8 cellular contexts compared by ENCODE assay signal in the genomic region with DNA sequence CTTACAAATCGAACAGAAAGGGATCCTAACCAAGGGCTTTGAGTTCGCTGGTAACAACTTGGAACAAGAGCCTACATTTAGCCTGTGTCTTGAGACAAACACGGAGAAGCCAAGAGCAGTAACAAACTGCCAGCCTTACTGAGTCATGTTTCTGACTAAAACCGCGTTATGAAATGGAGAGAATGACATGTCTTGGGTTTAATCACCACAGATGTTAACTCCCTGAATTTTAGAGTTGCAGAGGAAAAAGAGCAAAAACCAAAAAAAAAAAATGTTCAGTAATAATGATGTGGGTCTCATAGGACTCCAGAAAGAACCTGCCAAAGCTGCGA. TPM values are rescaled to one million over a fixed set of nuclear protein-coding genes. Genes with fewer than 3 reads are reported as not detected.
DNase-seq lines count a peak whose midpoint lies in the region; ATAC-seq and TF ChIP-seq lines count a peak whose summit lies in the region.

No MANE protein-coding gene starts in this region.

- H3K14ac ChIP-seq in IMR-90 (replicated peaks; ENCODE audit: low read depth, low read length) = peak overlapping the region; percentile 68

- peak overlapping the region; percentile 93 for H3K27ac ChIP-seq in IMR-90 (ENCODE audit: insufficient read depth, low read length)
- peak overlapping the region; percentile 97 for H3K27ac ChIP-seq in neural cell (ENCODE audit: low read length)

- no peaks in the 10 kb centered on the region for H3K9me2 ChIP-seq in neural cell (ENCODE audit: insufficient read depth, low read length)

- 0 out of 2 replicates have a peak overlapping the region, but pooled peaks have one; percentile 1 for H2BK20ac ChIP-seq in IMR-90 (ENCODE audit: low read depth, low read length)

- H3K4me2 ChIP-seq in IMR-90 (ENCODE audit: low read depth, low read length) = peak overlapping the region; percentile 93
- H3K4me2 ChIP-seq in neural cell (ENCODE audit: low read length) = peak overlapping the region; percentile 85

- TF ChIP-seq CTCF in IMR-90 (conservative IDR thresholded peaks at IDR 0.05; ENCODE audit: low read depth, low read length) = no peak
- no peak for TF ChIP-seq CTCF in neural cell (IDR thresholded peaks at IDR 0.05; ENCODE audit: poor library complexity, severe bottlenecking)

- no peak for TF ChIP-seq EP300 in neural cell (conservative IDR thresholded peaks at IDR 0.05; ENCODE audit: poor library complexity, severe bottlenecking)

- CTCF ChIA-PET in IMR-90 (lab: Yijun Ruan, JAX) = no interaction called here

- H2BK120ac ChIP-seq in IMR-90 (ENCODE audit: low read depth, low read length) = peak overlapping the region; percentile 77

- H3K4me3 ChIP-seq in IMR-90 (ENCODE audit: insufficient read depth, low read depth, low read length) = peak overlapping the region; percentile 91
- peak overlapping the region; percentile 99 for H3K4me3 ChIP-seq in neural cell (ENCODE audit: low read length)

- peak; percentile 21 for ATAC-seq in GM21576 (IDR thresholded peaks at IDR 0.05; ENCODE audit: unreplicated experiment)
- peak; percentile 38 for ATAC-seq in IMR-90 (ENCODE audit: low read depth)

- peak overlapping the region; percentile 78; the same call in 1 of the 2 replicates for H3K18ac ChIP-seq in IMR-90 (ENCODE audit: low read depth, low read length)

- in situ Hi-C loops in IMR-90 (cut with MboI; ENCODE audit: low sequenced_read_pairs) = no loop called here

- 0 out of 2 replicates have a peak, but pooled peaks cover 2% of the 10 kb centered on the region for H3K9me3 ChIP-seq in IMR-90 (ENCODE audit: control insufficient read depth, insufficient read depth, low read length)
- no peaks in the 10 kb centered on the region for H3K9me3 ChIP-seq in neural cell (ENCODE audit: low read length)

- no TSS peak for BruUV-seq in IMR-90 (replicated peaks; lab: Mats Ljungman, UMichigan)

- H3K4me1 ChIP-seq in IMR-90 (ENCODE audit: control insufficient read depth, insufficient read depth, low read length) = peaks cover 9% of the 10 kb centered on the region

- WGBS in IMR-90 (ENCODE audit: extremely low coverage in 2 of 2, insufficient read length in 1 of 2), 2 experiments = no CpG with 5 or more reads among the region's 6 CpGs

- intact Hi-C loops in IMR-90 (cut with micrococcal nuclease) = loop anchor here (5.0 kb wide), 1 partner anchor 61 kb away; a partner anchor contains a TSS

- peak overlapping the region; percentile 57; the same call in 1 of the 2 replicates for H4K91ac ChIP-seq in IMR-90 (ENCODE audit: insufficient read depth, low read depth, low read length)

- H2AK5ac ChIP-seq in IMR-90 (ENCODE audit: low read depth, low read length) = peak overlapping the region; percentile 38

- peak overlapping the region; percentile 68 for H2AK9ac ChIP-seq in IMR-90 (replicated peaks; ENCODE audit: low read depth, low read length, poor library complexity)

- H3K79me2 ChIP-seq in neural cell (replicated peaks; ENCODE audit: insufficient read depth, low read length) = peaks cover 42% of the 10 kb centered on the region

- peak overlapping the region; percentile 95 for H2AFZ ChIP-seq in IMR-90 (replicated peaks; ENCODE audit: low read length, poor library complexity)
- peak overlapping the region; percentile 89 for H2AFZ ChIP-seq in neural cell (ENCODE audit: low read depth, low read length)

- peaks cover 11 to 36% of the 10 kb centered on the region in 2 experiments for H3K79me1 ChIP-seq in IMR-90 (ENCODE audit: low read depth in 1 of 2, low read length in 2 of 2)

- no peak overlapping the region for H4K5ac ChIP-seq in IMR-90 (ENCODE audit: low read depth, low read length)

- POLR2A ChIA-PET in IMR-90 (lab: Charles Lee; ENCODE audit: unreplicated experiment) = no interaction called here

- H4K20me1 ChIP-seq in IMR-90 (ENCODE audit: insufficient read depth, low read length) = peaks cover 12% of the 10 kb centered on the region
- H4K20me1 ChIP-seq in neural cell (ENCODE audit: insufficient read depth) = no peaks in the 10 kb centered on the region

- H2BK5ac ChIP-seq in IMR-90 (ENCODE audit: low read depth, low read length, poor library complexity, severe bottlenecking) = peak overlapping the region; percentile 86

- 0 out of 2 replicates have a peak, but pooled peaks have one; percentile 26 for TF ChIP-seq POLR2A in IMR-90 (IDR thresholded peaks at IDR 0.05; ENCODE audit: low read depth, low read length)

- TF ChIP-seq RAD21 in IMR-90 (IDR thresholded peaks at IDR 0.05; ENCODE audit: low read length) (no peak), neural cell (conservative IDR thresholded peaks at IDR 0.05) (no peak)

- peaks cover 3% of the 10 kb centered on the region; the same call in 1 of the 2 replicates for H3K9me1 ChIP-seq in IMR-90 (ENCODE audit: insufficient read depth, low read length)

- DNase-seq in Daoy (ENCODE audit: low read depth) (peak; percentile 79), IMR-90 (peak; percentile 92), fibroblast of gingiva (ENCODE audit: low read depth) (peak; percentile 86), ecto neural progenitor cell (ENCODE audit: low spot score) (no peak), NCI-H748 (lab: John Stamatoyannopoulos, UW; ENCODE audit: unreplicated experiment) (no peak)
- DNase-seq in activated CD4-positive, alpha-beta T cell treated with anti-CD3 and anti-CD28 coated beads for 4 hours = peak; percentile 30 to 58

- peak overlapping the region; percentile 35; the same call in 1 of the 3 replicates for H2BK15ac ChIP-seq in IMR-90 (ENCODE audit: low read depth, low read length)

- dilution Hi-C loops in IMR-90 (cut with HindIII; ENCODE audit: low sequenced_read_pairs, unreplicated experiment) = no loop called here

- no peaks in the 10 kb centered on the region for H3K36me3 ChIP-seq in IMR-90 (ENCODE audit: control insufficient read depth, insufficient read depth, low read length)
- no peaks in the 10 kb centered on the region for H3K36me3 ChIP-seq in neural cell (ENCODE audit: insufficient read depth, low read length)

- H3K27me3 ChIP-seq in IMR-90 (ENCODE audit: control insufficient read depth, insufficient read depth, low read length) = no peaks in the 10 kb centered on the region
- no peaks in the 10 kb centered on the region for H3K27me3 ChIP-seq in neural cell (ENCODE audit: insufficient read depth, low read depth, low read length)

- H3K4ac ChIP-seq in IMR-90 (ENCODE audit: low read depth, low read length) = peak overlapping the region; percentile 71

- no peaks in the 10 kb centered on the region for H3F3A ChIP-seq in neural cell (ENCODE audit: insufficient read depth, low read length, poor library complexity, severe bottlenecking)

- peak overlapping the region; percentile 92 for H3K23ac ChIP-seq in IMR-90 (ENCODE audit: low read depth, low read length)

- H4K8ac ChIP-seq in IMR-90 (ENCODE audit: low read depth in 2 of 2, low read length in 2 of 2) = peak overlapping the region in 1 of 2 experiments; percentile 77; a peak in 2 of 4 replicates

- peak overlapping the region; percentile 60 for H3K56ac ChIP-seq in IMR-90 (ENCODE audit: extremely low read depth, insufficient read depth, low read length)

- H3K9ac ChIP-seq in IMR-90 (ENCODE audit: low read depth, low read length) = peak overlapping the region; percentile 90
- H3K9ac ChIP-seq in neural cell (ENCODE audit: low read length) = peak overlapping the region; percentile 99

TF ChIP-seq in IMR-90, 13 proteins besides CTCF, POLR2A, EP300 and RAD21 (continues in another document):
- TF ChIP-seq MAFK (IDR thresholded peaks at IDR 0.05; ENCODE audit: low read depth, low read length) (0 out of 2 replicates have a peak, but pooled peaks have one; percentile 0), MAZ (IDR thresholded peaks at IDR 0.05; ENCODE audit: borderline replicate concordance, low read depth, low read length) (no peak), FOS (IDR thresholded peaks at IDR 0.05; ENCODE audit: low read depth, low read length) (peak; percentile 71; the same call in 1 of the 2 replicates), CHD1 (IDR thresholded peaks at IDR 0.05; ENCODE audit: low read depth, low read length) (no peak), CEBPB (IDR thresholded peaks at IDR 0.05; ENCODE audit: low read depth, low read length) (peak; percentile 73), RFX5 (IDR thresholded peaks at IDR 0.05; ENCODE audit: low read depth, low read length) (no peak)

TF ChIP-seq in neural cell, 6 proteins besides CTCF, POLR2A, EP300 and RAD21 (continues in another document):
- TF ChIP-seq MXI1 (conservative IDR thresholded peaks at IDR 0.05; ENCODE audit: poor library complexity, severe bottlenecking) = peak; percentile 7

RNA-seq across cellular contexts. Expression of a gene that starts 1.0 kb away (rescaled TPM):
- 25.8 and 26.3 TPM in 2 replicates for total RNA-seq in Daoy (2014; rRNA removed; shearing (Covaris generic))
- total RNA-seq in IMR-90 (2012; rRNA removed) = 38.7 and 44.7 TPM in 2 replicates
- polyA plus RNA-seq in IMR-90 (2012; rRNA removed) (8.9 and 10.6 TPM in 2 replicates), neural cell (29.2 and 31.6 TPM in 2 replicates)
- polyA plus RNA-seq in IMR-90 (2012; cell fraction: cytosol; rRNA removed) = 1.4 and 1.6 TPM in 2 replicates
- polyA plus RNA-seq in IMR-90 (2012; cell fraction: nucleus; rRNA removed; ENCODE audit: low replicate concordance) = 0.51 and 4.5 TPM in 2 replicates
- 88.1 and 98.7 TPM in 2 replicates for polyA minus RNA-seq in neural cell

RNA-seq across cellular contexts. Expression of a gene that starts 59.0 kb away (rescaled TPM):
- total RNA-seq in Daoy (2014; rRNA removed; shearing (Covaris generic)) = 57.4 and 57.7 TPM in 2 replicates
- total RNA-seq in IMR-90 (2012; rRNA removed) = 10.2 and 20.6 TPM in 2 replicates
- polyA plus RNA-seq in IMR-90 (2012; rRNA removed) = 9.7 and 14.5 TPM in 2 replicates
- 0.64 and 0.84 TPM in 2 replicates for polyA plus RNA-seq in IMR-90 (2012; cell fraction: cytosol; rRNA removed)
- polyA plus RNA-seq in IMR-90 (2012; cell fraction: nucleus; rRNA removed; ENCODE audit: low replicate concordance) = 0.22 and 5.4 TPM in 2 replicates
- 76.3 and 128 TPM in 2 replicates for polyA plus RNA-seq in neural cell
- polyA minus RNA-seq in neural cell = 54.3 and 64.7 TPM in 2 replicates

Comparison
In these comparisons a context has a peak if more than half of its experiments do, and no peak if none do; other contexts are left out.
1. DNase-seq: peak in Daoy (single experiment), IMR-90 (single experiment), activated CD4-positive, alpha-beta T cell treated with anti-CD3 and anti-CD28 coated beads for 4 hours (2 of 2) and fibroblast of gingiva (single experiment); none in ecto neural progenitor cell (single experiment) and NCI-H748 (single experiment).